In the genomic region with DNA sequence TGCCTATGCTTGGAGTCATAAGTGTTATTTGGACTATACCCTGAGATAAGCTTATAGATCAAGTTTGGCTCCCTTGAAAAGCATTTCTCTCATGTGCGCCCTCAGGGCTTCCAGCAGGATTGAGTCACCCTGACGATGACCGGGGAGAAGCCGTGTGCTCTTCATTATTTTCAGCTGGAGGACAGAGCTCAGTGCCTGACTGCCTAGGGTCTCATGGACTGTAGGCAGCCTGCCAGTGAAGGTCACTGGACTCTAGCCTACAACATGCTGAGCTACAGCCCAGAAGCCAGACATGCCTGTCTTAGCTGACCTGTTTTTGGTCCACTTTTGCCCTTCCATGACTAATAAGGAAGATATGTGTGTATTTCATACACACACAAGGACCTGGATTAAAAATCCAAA, we compare ENCODE assay signal across 10 cellular contexts. TPM values are rescaled to one million over a fixed set of nuclear protein-coding genes. Genes with fewer than 3 reads are reported as not detected.
A peak's percentile ranks its signal among the peaks of the same experiment; 100 is the strongest.
DNase-seq lines count a peak whose midpoint lies in the region; ATAC-seq and TF ChIP-seq lines count a peak whose summit lies in the region.
"Had no signal": no experiment of that assay in that cellular context is flagged by ENCODE, and none has a peak within 500 bp of the region (broad histone marks: within the 10 kb centered on the region; RNA-seq: fewer than 3 reads in every experiment).

No MANE protein-coding gene starts in this region.

- no peak overlapping the region for H3K27ac Mint-ChIP-seq in naive thymus-derived CD4-positive, alpha-beta T cell
- H3K27ac Mint-ChIP-seq in type B pancreatic cell, result no peak overlapping the region

- H3K36me3 Mint-ChIP-seq in naive thymus-derived CD4-positive, alpha-beta T cell, result no peaks in the 10 kb centered on the region
- no peaks in the 10 kb centered on the region for H3K36me3 Mint-ChIP-seq in type B pancreatic cell

- CTCF ChIA-PET in naive thymus-derived CD4-positive, alpha-beta T cell (lab: Charles Lee), result interaction anchor here (0.7 kb wide), 1 partner anchor 50 kb away, joined by 3 read pairs; no protein-coding TSS in a partner anchor

- H3K4me1 Mint-ChIP-seq in naive thymus-derived CD4-positive, alpha-beta T cell, result peaks cover 0 to 4% (median 0%) of the 10 kb centered on the region in 7 donors
- H3K4me1 Mint-ChIP-seq in type B pancreatic cell (ENCODE audit: unreplicated experiment), result peaks cover 9% of the 10 kb centered on the region

- no peaks in the 10 kb centered on the region for H3K27me3 ChIP-seq in naive thymus-derived CD4-positive, alpha-beta T cell (ENCODE audit: control insufficient read depth in 2 of 2, insufficient read depth in 2 of 2, low read length in 2 of 2)

- no peak overlapping the region for H3K4me3 ChIP-seq in AG10803 (ENCODE audit: low read length)
- H3K4me3 ChIP-seq in naive thymus-derived CD4-positive, alpha-beta T cell (ENCODE audit: low read length), result no peak overlapping the region

- H3K27ac ChIP-seq in naive thymus-derived CD4-positive, alpha-beta T cell (ENCODE audit: low read depth, low read length), result no peak overlapping the region

- DNase-seq in AG10803 (ENCODE audit: low read depth) (peak; percentile 70), NCI-H226 (peak; percentile 90), dermis blood vessel endothelial cell (peak; percentile 47), left lobe of liver (ENCODE audit: low spot score) (no peak), type B pancreatic cell (ENCODE audit: extremely low spot score, unreplicated experiment) (no peak), NCI-H748 (lab: John Stamatoyannopoulos, UW; ENCODE audit: unreplicated experiment) (no peak)
- DNase-seq in naive thymus-derived CD4-positive, alpha-beta T cell, result no peak
- DNase-seq: activated T-cell treated with anti-CD3 and anti-CD28 coated beads for 4 hours, NCI-H446 treated with DMSO at 0.1 percent for 48 hours had no signal

- H3K27me3 Mint-ChIP-seq in naive thymus-derived CD4-positive, alpha-beta T cell, result peaks cover 0 to 8% (median 0%) of the 10 kb centered on the region in 5 donors
- H3K27me3 Mint-ChIP-seq in type B pancreatic cell, result no peaks in the 10 kb centered on the region

- no peaks in the 10 kb centered on the region for H3K36me3 ChIP-seq in naive thymus-derived CD4-positive, alpha-beta T cell (ENCODE audit: control insufficient read depth in 2 of 3, insufficient read depth in 3 of 3, low read length in 3 of 3)

- POLR2A ChIA-PET in naive thymus-derived CD4-positive, alpha-beta T cell (lab: Charles Lee), result no interaction called here

- H3K9me3 Mint-ChIP-seq in naive thymus-derived CD4-positive, alpha-beta T cell, result peaks cover 0 to 5% (median 0%) of the 10 kb centered on the region in 11 donors
- H3K9me3 Mint-ChIP-seq in type B pancreatic cell, result no peaks in the 10 kb centered on the region

- H3K9me3 ChIP-seq in naive thymus-derived CD4-positive, alpha-beta T cell (ENCODE audit: control insufficient read depth in 2 of 3, low read length in 3 of 3), result no peaks in the 10 kb centered on the region

- H3K4me3 Mint-ChIP-seq in naive thymus-derived CD4-positive, alpha-beta T cell, result no peak overlapping the region
- H3K4me3 Mint-ChIP-seq in type B pancreatic cell, result no peak overlapping the region

- H3K4me1 ChIP-seq in naive thymus-derived CD4-positive, alpha-beta T cell (ENCODE audit: control insufficient read depth in 2 of 2, insufficient read depth in 2 of 2, low read length in 2 of 2), result no peaks in the 10 kb centered on the region

- intact Hi-C loops in naive thymus-derived CD4-positive, alpha-beta T cell (cut with micrococcal nuclease), result no loop called here

- ATAC-seq in left lobe of liver (peak; percentile 70), GM21786 (IDR thresholded peaks at IDR 0.05; ENCODE audit: unreplicated experiment) (no peak)
- no peak for ATAC-seq in naive thymus-derived CD4-positive, alpha-beta T cell

- TF ChIP-seq CTCF in AG10803 (conservative IDR thresholded peaks at IDR 0.05; ENCODE audit: low read length), result no peak
- TF ChIP-seq CTCF in type B pancreatic cell (conservative IDR thresholded peaks at IDR 0.05), result no peak

RNA-seq across cellular contexts. Expression of a gene that starts 31.6 kb away (rescaled TPM):
- total RNA-seq in dermis blood vessel endothelial cell (18.2 and 22.0 TPM in 2 replicates), left lobe of liver (32.9 TPM), type B pancreatic cell (ENCODE audit: low replicate concordance) (15.1 and 26.0 TPM in 2 replicates)
- total RNA-seq in naive thymus-derived CD4-positive, alpha-beta T cell, result 10 to 100 TPM in 3 of 5 experiments, 1 to 10 TPM in 2; 7.1 to 14.5 (median 12.9) TPM
- polyA plus RNA-seq in naive thymus-derived CD4-positive, alpha-beta T cell, result 1 to 10 TPM; 3.2 to 4.1 TPM

Comparison
In these comparisons a context has a peak if more than half of its experiments do, and no peak if none do; other contexts are left out.
1. DNase-seq: peak in AG10803 (single experiment), NCI-H226 (single experiment) and dermis blood vessel endothelial cell (single experiment); none in left lobe of liver (single experiment), naive thymus-derived CD4-positive, alpha-beta T cell (0 of 9), type B pancreatic cell (single experiment) and NCI-H748 (single experiment).